12 cellular contexts compared by ENCODE assay signal in genomic region chr6:157984686-157985225, GRCh38. TPM values are rescaled to one million over a fixed set of nuclear protein-coding genes. Genes with fewer than 3 reads are reported as not detected.
DNase-seq lines count a peak whose midpoint lies in the region; ATAC-seq and TF ChIP-seq lines count a peak whose summit lies in the region.
"Had no signal": no experiment of that assay in that cellular context is flagged by ENCODE, and none has a peak within 500 bp of the region (broad histone marks: within the 10 kb centered on the region; RNA-seq: fewer than 3 reads in every experiment).

No MANE protein-coding gene starts in this region.

- no peaks in the 10 kb centered on the region; the same call in 1 of the 2 replicates for H3K9me3 ChIP-seq in AG04450 (ENCODE audit: control insufficient read depth, insufficient read depth, low read length)
- H3K9me3 ChIP-seq in naive thymus-derived CD4-positive, alpha-beta T cell (ENCODE audit: control insufficient read depth in 2 of 3, low read length in 3 of 3) = no peaks in the 10 kb centered on the region
- no peaks in the 10 kb centered on the region for H3K9me3 ChIP-seq in heart right ventricle
- H3K9me3 ChIP-seq: tibial artery had no signal

- intact Hi-C loops in naive thymus-derived CD4-positive, alpha-beta T cell (cut with micrococcal nuclease) = loop anchor here (5.0 to 10.0 kb wide), 5 partner anchors 37 to 1207 kb away; partner anchors contain the start of genes ARID1B (in 1 of the 2), SNX9 (in 1 of the 2) and SYTL3 (in 1 of the 2)
- intact Hi-C loops in heart right ventricle (cut with DNase I) = loop anchor here in 7 of 10 donors (5.0 to 10.0 kb wide), 5 partner anchors 43 to 88 kb away; no protein-coding TSS in a partner anchor

- TF ChIP-seq CTCF in AG04450 (IDR thresholded peaks at IDR 0.05; ENCODE audit: low read depth, low read length) (no peak), HFF-Myc (IDR thresholded peaks at IDR 0.05; ENCODE audit: low read depth, low read length, missing control alignments) (no peak), heart right ventricle (IDR thresholded peaks at IDR 0.05) (no peak)

- H3K4me3 ChIP-seq in AG04450 (ENCODE audit: low read depth, low read length) = peak overlapping the region; percentile 15
- H3K4me3 ChIP-seq in HFF-Myc (replicated peaks; ENCODE audit: low read depth, low read length) = peak overlapping the region; percentile 68
- peak overlapping the region; percentile 8 for H3K4me3 ChIP-seq in naive thymus-derived CD4-positive, alpha-beta T cell (ENCODE audit: low read length)
- H3K4me3 ChIP-seq in heart right ventricle = no peak overlapping the region
- H3K4me3 ChIP-seq: tibial artery had no signal

- 80 to 89% methylated on average over 14 of the region's 14 CpGs for WGBS in heart right ventricle, 2 donors

- H3K27me3 ChIP-seq in AG04450 (ENCODE audit: control insufficient read depth, insufficient read depth, low read length) = no peaks in the 10 kb centered on the region
- H3K27me3 ChIP-seq in naive thymus-derived CD4-positive, alpha-beta T cell (ENCODE audit: control insufficient read depth in 2 of 2, insufficient read depth in 2 of 2, low read length in 2 of 2) = no peaks in the 10 kb centered on the region
- H3K27me3 ChIP-seq in heart right ventricle = peaks cover 0 to 5% (median 0%) of the 10 kb centered on the region in 7 donors
- H3K27me3 ChIP-seq: tibial artery had no signal

- no peaks in the 10 kb centered on the region for H3K9me3 Mint-ChIP-seq in activated naive CD8-positive, alpha-beta T cell (ENCODE audit: low read depth)
- no peaks in the 10 kb centered on the region for H3K9me3 Mint-ChIP-seq in naive thymus-derived CD4-positive, alpha-beta T cell
- H3K9me3 Mint-ChIP-seq: IgD-negative memory B cell had no signal

- CTCF ChIA-PET in AG04450 (lab: Charles Lee) = interaction anchor here (1.2 to 2.5 kb wide), 5 partner anchors 9 to 228 kb away, joined by 4 to 15 read pairs (median 6); no protein-coding TSS in a partner anchor
- CTCF ChIA-PET in naive thymus-derived CD4-positive, alpha-beta T cell (lab: Charles Lee) = interaction anchor here (0.9 to 3.2 kb wide), 3 partner anchors 10 to 46 kb away, joined by 3 to 19 read pairs (median 3); no protein-coding TSS in a partner anchor

- peak overlapping the region; percentile 66 for H3K4me3 Mint-ChIP-seq in activated naive CD8-positive, alpha-beta T cell
- peak overlapping the region; percentile 47 to 86 (median 72) for H3K4me3 Mint-ChIP-seq in naive thymus-derived CD4-positive, alpha-beta T cell

- H3K27me3 Mint-ChIP-seq in activated naive CD8-positive, alpha-beta T cell = no peaks in the 10 kb centered on the region
- H3K27me3 Mint-ChIP-seq in naive thymus-derived CD4-positive, alpha-beta T cell = no peaks in the 10 kb centered on the region
- H3K27me3 Mint-ChIP-seq: IgD-negative memory B cell had no signal

- peaks cover 0 to 7% (median 0%) of the 10 kb centered on the region in 3 experiments for H3K36me3 ChIP-seq in naive thymus-derived CD4-positive, alpha-beta T cell (ENCODE audit: control insufficient read depth in 2 of 3, insufficient read depth in 3 of 3, low read length in 3 of 3)
- no peaks in the 10 kb centered on the region for H3K36me3 ChIP-seq in heart right ventricle

- no peak for ATAC-seq in naive thymus-derived CD4-positive, alpha-beta T cell
- ATAC-seq in heart right ventricle = no peak
- no peak for ATAC-seq in HG03139 (IDR thresholded peaks at IDR 0.05; ENCODE audit: unreplicated experiment)

- H3K4me1 ChIP-seq in naive thymus-derived CD4-positive, alpha-beta T cell (ENCODE audit: control insufficient read depth in 2 of 2, insufficient read depth in 2 of 2, low read length in 2 of 2) = peaks cover 27 to 50% of the 10 kb centered on the region in 2 donors
- peaks cover 0 to 52% (median 19%) of the 10 kb centered on the region in 9 donors for H3K4me1 ChIP-seq in heart right ventricle

- no peak overlapping the region for H3K27ac ChIP-seq in AG04450 (ENCODE audit: low read depth, low read length)
- no peak overlapping the region for H3K27ac ChIP-seq in naive thymus-derived CD4-positive, alpha-beta T cell (ENCODE audit: low read depth, low read length)
- no peak overlapping the region for H3K27ac ChIP-seq in heart right ventricle

- peaks cover 62% of the 10 kb centered on the region for H3K4me1 Mint-ChIP-seq in activated naive CD8-positive, alpha-beta T cell (ENCODE audit: low read depth)
- H3K4me1 Mint-ChIP-seq in naive thymus-derived CD4-positive, alpha-beta T cell = peaks cover 20 to 83% (median 66%) of the 10 kb centered on the region in 7 donors

- DNase-seq in AG04450 (ENCODE audit: low read depth, low spot score) = no peak
- no peak for DNase-seq in HFF-Myc (ENCODE audit: extremely low read depth, low read depth)
- DNase-seq in naive thymus-derived CD4-positive, alpha-beta T cell = peak in 1 of 9 donors; percentile 8
- no peak for DNase-seq in SW 1271 (lab: John Stamatoyannopoulos, UW)
- DNase-seq in medulla oblongata (ENCODE audit: extremely low spot score) = no peak
- no peak for DNase-seq in heart right ventricle
- DNase-seq: foreskin melanocyte; stimulated activated CD4-positive, alpha-beta T cell treated with anti-CD3 and anti-CD28 coated beads, Interleukin-1b, Interleukin-23, amount 100 ng/mL, for 48 hours had no signal

- H3K27ac Mint-ChIP-seq in activated naive CD8-positive, alpha-beta T cell = peak overlapping the region; percentile 34
- peak overlapping the region in 8 of 9 donors; percentile 54 to 95 (median 83) for H3K27ac Mint-ChIP-seq in naive thymus-derived CD4-positive, alpha-beta T cell
- H3K27ac Mint-ChIP-seq: IgD-negative memory B cell had no signal

- POLR2A ChIA-PET in AG04450 (lab: Yijun Ruan, JAX) = interaction anchor here (1.5 kb wide), 1 partner anchor 19 kb away, joined by 4 read pairs; no protein-coding TSS in a partner anchor
- POLR2A ChIA-PET in naive thymus-derived CD4-positive, alpha-beta T cell (lab: Charles Lee) = interaction anchor here (1.0 to 4.1 kb wide), 5 partner anchors 9 to 74 kb away, joined by 3 to 20 read pairs (median 6); no protein-coding TSS in a partner anchor

- H3K36me3 Mint-ChIP-seq in activated naive CD8-positive, alpha-beta T cell = no peaks in the 10 kb centered on the region
- peaks cover 0 to 3% (median 0%) of the 10 kb centered on the region in 5 donors for H3K36me3 Mint-ChIP-seq in naive thymus-derived CD4-positive, alpha-beta T cell
- H3K36me3 Mint-ChIP-seq: IgD-negative memory B cell had no signal

RNA-seq across cellular contexts. Expression of gene SYNJ2, which starts 3.1 kb away (rescaled TPM):
- 38.1 and 40.8 TPM in 2 replicates for polyA plus RNA-seq in AG04450 (2011; rRNA removed)
- 63.6 and 78.2 TPM in 2 replicates for polyA minus RNA-seq in AG04450 (2011; rRNA and poly(A)+ RNA removed)
- 10 to 100 TPM; 22.4 to 36.6 (median 22.5) TPM for total RNA-seq in naive thymus-derived CD4-positive, alpha-beta T cell
- 10 to 100 TPM; 12.0 to 18.0 TPM for polyA plus RNA-seq in naive thymus-derived CD4-positive, alpha-beta T cell
- total RNA-seq in heart right ventricle = 10 to 100 TPM; 14.0 to 27.8 (median 19.6) TPM
- 10 to 100 TPM; 14.5 to 17.6 TPM for polyA plus RNA-seq in heart right ventricle

Comparison
In these comparisons a context has a peak if more than half of its experiments do, and no peak if none do; other contexts are left out.
1. H3K4me3 ChIP-seq: peak in AG04450 (single experiment), HFF-Myc (single experiment) and naive thymus-derived CD4-positive, alpha-beta T cell (single experiment); none in heart right ventricle (0 of 10).